Comparison of ENCODE assay signal across 1 cellular context in the genomic region with DNA sequence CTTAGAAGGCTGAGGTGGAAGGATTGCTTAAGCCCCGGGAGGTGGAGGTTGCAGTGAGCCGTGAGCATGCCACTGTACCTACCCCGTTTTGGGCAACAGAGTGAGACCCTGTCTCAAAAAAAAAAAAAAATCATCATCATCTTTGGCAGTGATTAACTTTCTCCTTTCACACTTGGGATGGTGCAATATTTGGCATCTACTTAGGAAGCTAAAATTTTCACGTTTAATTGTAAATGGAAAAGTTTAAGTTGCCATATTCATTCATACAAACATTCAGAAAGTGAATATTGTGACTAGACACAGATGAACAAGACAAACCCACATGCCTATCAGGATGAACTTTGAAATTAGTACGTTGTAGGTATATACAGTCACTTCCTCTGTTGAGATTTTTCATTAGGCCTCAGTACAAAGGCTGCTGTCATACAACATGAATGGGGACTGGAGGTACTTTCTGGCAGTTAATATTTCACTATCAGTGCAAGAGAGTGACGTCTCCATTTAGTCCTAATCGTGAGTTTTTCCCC.
TF ChIP-seq lines count a peak whose summit lies in the region.

No MANE protein-coding gene starts in this region.

TF ChIP-seq in HepG2, 621 proteins besides CTCF, POLR2A, EP300 and RAD21 (continued from another document and continues in another):
- TF ChIP-seq, protein P1, sequence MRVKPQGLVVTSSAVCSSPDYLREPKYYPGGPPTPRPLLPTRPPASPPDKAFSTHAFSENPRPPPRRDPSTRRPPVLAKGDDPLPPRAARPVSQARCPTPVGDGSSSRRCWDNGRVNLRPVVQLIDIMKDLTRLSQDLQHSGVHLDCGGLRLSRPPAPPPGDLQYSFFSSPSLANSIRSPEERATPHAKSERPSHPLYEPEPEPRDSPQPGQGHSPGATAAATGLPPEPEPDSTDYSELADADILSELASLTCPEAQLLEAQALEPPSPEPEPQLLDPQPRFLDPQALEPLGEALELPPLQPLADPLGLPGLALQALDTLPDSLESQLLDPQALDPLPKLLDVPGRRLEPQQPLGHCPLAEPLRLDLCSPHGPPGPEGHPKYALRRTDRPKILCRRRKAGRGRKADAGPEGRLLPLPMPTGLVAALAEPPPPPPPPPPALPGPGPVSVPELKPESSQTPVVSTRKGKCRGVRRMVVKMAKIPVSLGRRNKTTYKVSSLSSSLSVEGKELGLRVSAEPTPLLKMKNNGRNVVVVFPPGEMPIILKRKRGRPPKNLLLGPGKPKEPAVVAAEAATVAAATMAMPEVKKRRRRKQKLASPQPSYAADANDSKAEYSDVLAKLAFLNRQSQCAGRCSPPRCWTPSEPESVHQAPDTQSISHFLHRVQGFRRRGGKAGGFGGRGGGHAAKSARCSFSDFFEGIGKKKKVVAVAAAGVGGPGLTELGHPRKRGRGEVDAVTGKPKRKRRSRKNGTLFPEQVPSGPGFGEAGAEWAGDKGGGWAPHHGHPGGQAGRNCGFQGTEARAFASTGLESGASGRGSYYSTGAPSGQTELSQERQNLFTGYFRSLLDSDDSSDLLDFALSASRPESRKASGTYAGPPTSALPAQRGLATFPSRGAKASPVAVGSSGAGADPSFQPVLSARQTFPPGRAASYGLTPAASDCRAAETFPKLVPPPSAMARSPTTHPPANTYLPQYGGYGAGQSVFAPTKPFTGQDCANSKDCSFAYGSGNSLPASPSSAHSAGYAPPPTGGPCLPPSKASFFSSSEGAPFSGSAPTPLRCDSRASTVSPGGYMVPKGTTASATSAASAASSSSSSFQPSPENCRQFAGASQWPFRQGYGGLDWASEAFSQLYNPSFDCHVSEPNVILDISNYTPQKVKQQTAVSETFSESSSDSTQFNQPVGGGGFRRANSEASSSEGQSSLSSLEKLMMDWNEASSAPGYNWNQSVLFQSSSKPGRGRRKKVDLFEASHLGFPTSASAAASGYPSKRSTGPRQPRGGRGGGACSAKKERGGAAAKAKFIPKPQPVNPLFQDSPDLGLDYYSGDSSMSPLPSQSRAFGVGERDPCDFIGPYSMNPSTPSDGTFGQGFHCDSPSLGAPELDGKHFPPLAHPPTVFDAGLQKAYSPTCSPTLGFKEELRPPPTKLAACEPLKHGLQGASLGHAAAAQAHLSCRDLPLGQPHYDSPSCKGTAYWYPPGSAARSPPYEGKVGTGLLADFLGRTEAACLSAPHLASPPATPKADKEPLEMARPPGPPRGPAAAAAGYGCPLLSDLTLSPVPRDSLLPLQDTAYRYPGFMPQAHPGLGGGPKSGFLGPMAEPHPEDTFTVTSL (CRISPR knock-in tag; IDR thresholded peaks at IDR 0.05; ENCODE audit: borderline replicate concordance): peak; percentile 80; the same call in 1 of the 2 replicates
- no peak for TF ChIP-seq ZNF17 (CRISPR knock-in tag; IDR thresholded peaks at IDR 0.05)
- TF ChIP-seq SNAPC2 (CRISPR knock-in tag; IDR thresholded peaks at IDR 0.05): no peak
- TF ChIP-seq ZNF207 (IDR thresholded peaks at IDR 0.05; ENCODE audit: borderline replicate concordance): no peak
- TF ChIP-seq ZNF326 (CRISPR knock-in tag; IDR thresholded peaks at IDR 0.05; ENCODE audit: borderline replicate concordance): no peak
- TF ChIP-seq KMT2B (CRISPR knock-in tag; IDR thresholded peaks at IDR 0.05): peak; percentile 32; the same call in 1 of the 2 replicates
- TF ChIP-seq THYN1 (CRISPR knock-in tag; IDR thresholded peaks at IDR 0.05; ENCODE audit: borderline replicate concordance, low read depth): no peak
- TF ChIP-seq, protein P2, sequence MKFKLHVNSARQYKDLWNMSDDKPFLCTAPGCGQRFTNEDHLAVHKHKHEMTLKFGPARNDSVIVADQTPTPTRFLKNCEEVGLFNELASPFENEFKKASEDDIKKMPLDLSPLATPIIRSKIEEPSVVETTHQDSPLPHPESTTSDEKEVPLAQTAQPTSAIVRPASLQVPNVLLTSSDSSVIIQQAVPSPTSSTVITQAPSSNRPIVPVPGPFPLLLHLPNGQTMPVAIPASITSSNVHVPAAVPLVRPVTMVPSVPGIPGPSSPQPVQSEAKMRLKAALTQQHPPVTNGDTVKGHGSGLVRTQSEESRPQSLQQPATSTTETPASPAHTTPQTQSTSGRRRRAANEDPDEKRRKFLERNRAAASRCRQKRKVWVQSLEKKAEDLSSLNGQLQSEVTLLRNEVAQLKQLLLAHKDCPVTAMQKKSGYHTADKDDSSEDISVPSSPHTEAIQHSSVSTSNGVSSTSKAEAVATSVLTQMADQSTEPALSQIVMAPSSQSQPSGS (CRISPR knock-in tag; IDR thresholded peaks at IDR 0.05): 0 out of 2 replicates have a peak, but pooled peaks have one; percentile 83
- no peak for TF ChIP-seq FOXO4 (CRISPR knock-in tag; conservative IDR thresholded peaks at IDR 0.05)
- TF ChIP-seq ZNF747 (CRISPR knock-in tag; IDR thresholded peaks at IDR 0.05; ENCODE audit: borderline replicate concordance): peak; percentile 24; the same call in 1 of the 2 replicates
- 0 out of 2 replicates have a peak, but pooled peaks have one; percentile 55 for TF ChIP-seq ESRRA (CRISPR knock-in tag; IDR thresholded peaks at IDR 0.05; ENCODE audit: low read depth)
- no peak for TF ChIP-seq GLMP (CRISPR knock-in tag; IDR thresholded peaks at IDR 0.05; ENCODE audit: borderline replicate concordance)
- 0 out of 2 replicates have a peak, but pooled peaks have one; percentile 52 for TF ChIP-seq ZNF598 (CRISPR knock-in tag; IDR thresholded peaks at IDR 0.05; ENCODE audit: borderline replicate concordance)
- no peak for TF ChIP-seq ZNF350 (CRISPR knock-in tag; IDR thresholded peaks at IDR 0.05; ENCODE audit: borderline replicate concordance, low read depth)
- peak; percentile 94; the same call in 1 of the 2 replicates for TF ChIP-seq ZNF34 (CRISPR knock-in tag; IDR thresholded peaks at IDR 0.05; ENCODE audit: borderline replicate concordance)
- TF ChIP-seq TBL1XR1 (IDR thresholded peaks at IDR 0.05; ENCODE audit: borderline replicate concordance, low read length, partially characterized antibody): no peak
- TF ChIP-seq ZNF7 (CRISPR knock-in tag; IDR thresholded peaks at IDR 0.05): no peak
- TF ChIP-seq ZNF33A (CRISPR knock-in tag; IDR thresholded peaks at IDR 0.05; ENCODE audit: borderline replicate concordance): no peak
- TF ChIP-seq SRSF9 (IDR thresholded peaks at IDR 0.05; ENCODE audit: borderline replicate concordance, insufficient read depth, low read depth, low read length, poor library complexity, severe bottlenecking): no peak
- no peak for TF ChIP-seq ZNF513 (CRISPR knock-in tag; conservative IDR thresholded peaks at IDR 0.05)
- TF ChIP-seq, protein P3, sequence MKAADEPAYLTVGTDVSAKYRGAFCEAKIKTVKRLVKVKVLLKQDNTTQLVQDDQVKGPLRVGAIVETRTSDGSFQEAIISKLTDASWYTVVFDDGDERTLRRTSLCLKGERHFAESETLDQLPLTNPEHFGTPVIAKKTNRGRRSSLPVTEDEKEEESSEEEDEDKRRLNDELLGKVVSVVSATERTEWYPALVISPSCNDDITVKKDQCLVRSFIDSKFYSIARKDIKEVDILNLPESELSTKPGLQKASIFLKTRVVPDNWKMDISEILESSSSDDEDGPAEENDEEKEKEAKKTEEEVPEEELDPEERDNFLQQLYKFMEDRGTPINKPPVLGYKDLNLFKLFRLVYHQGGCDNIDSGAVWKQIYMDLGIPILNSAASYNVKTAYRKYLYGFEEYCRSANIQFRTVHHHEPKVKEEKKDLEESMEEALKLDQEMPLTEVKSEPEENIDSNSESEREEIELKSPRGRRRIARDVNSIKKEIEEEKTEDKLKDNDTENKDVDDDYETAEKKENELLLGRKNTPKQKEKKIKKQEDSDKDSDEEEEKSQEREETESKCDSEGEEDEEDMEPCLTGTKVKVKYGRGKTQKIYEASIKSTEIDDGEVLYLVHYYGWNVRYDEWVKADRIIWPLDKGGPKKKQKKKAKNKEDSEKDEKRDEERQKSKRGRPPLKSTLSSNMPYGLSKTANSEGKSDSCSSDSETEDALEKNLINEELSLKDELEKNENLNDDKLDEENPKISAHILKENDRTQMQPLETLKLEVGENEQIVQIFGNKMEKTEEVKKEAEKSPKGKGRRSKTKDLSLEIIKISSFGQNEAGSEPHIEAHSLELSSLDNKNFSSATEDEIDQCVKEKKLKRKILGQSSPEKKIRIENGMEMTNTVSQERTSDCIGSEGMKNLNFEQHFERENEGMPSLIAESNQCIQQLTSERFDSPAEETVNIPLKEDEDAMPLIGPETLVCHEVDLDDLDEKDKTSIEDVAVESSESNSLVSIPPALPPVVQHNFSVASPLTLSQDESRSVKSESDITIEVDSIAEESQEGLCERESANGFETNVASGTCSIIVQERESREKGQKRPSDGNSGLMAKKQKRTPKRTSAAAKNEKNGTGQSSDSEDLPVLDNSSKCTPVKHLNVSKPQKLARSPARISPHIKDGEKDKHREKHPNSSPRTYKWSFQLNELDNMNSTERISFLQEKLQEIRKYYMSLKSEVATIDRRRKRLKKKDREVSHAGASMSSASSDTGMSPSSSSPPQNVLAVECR (CRISPR knock-in tag; IDR thresholded peaks at IDR 0.05; ENCODE audit: borderline replicate concordance): peak; percentile 63; the same call in 1 of the 2 replicates
- TF ChIP-seq MED13 (CRISPR knock-in tag; IDR thresholded peaks at IDR 0.05): no peak
- peak; percentile 86; the same call in 1 of the 2 replicates for TF ChIP-seq PPARG (CRISPR knock-in tag; conservative IDR thresholded peaks at IDR 0.05)
- no peak for TF ChIP-seq HNRNPL (IDR thresholded peaks at IDR 0.05; ENCODE audit: low read depth, low read length)
- TF ChIP-seq TSC22D2 (CRISPR knock-in tag; IDR thresholded peaks at IDR 0.05; ENCODE audit: borderline replicate concordance): no peak
- TF ChIP-seq ZNF263 (CRISPR knock-in tag; IDR thresholded peaks at IDR 0.05): no peak
- peak; percentile 67; the same call in 1 of the 2 replicates for TF ChIP-seq SRY (CRISPR knock-in tag; IDR thresholded peaks at IDR 0.05)
- no peak for TF ChIP-seq NCOA1 (CRISPR knock-in tag; IDR thresholded peaks at IDR 0.05)
- TF ChIP-seq AGO1 (IDR thresholded peaks at IDR 0.05; ENCODE audit: low read depth, low read length, poor library complexity, severe bottlenecking): no peak
- no peak for TF ChIP-seq ZSCAN31 (CRISPR knock-in tag; IDR thresholded peaks at IDR 0.05; ENCODE audit: low read depth)
- TF ChIP-seq IKZF5 (CRISPR knock-in tag; IDR thresholded peaks at IDR 0.05): peak; percentile 18; the same call in 1 of the 2 replicates
- TF ChIP-seq ZNF501 (CRISPR knock-in tag; IDR thresholded peaks at IDR 0.05): peak; percentile 3; the same call in 1 of the 2 replicates
- TF ChIP-seq NFRKB (IDR thresholded peaks at IDR 0.05): no peak
- TF ChIP-seq ZNF382 (CRISPR knock-in tag; IDR thresholded peaks at IDR 0.05; ENCODE audit: borderline replicate concordance): no peak
- TF ChIP-seq ZNF20 (CRISPR knock-in tag; IDR thresholded peaks at IDR 0.05): no peak
- TF ChIP-seq, protein P4, sequence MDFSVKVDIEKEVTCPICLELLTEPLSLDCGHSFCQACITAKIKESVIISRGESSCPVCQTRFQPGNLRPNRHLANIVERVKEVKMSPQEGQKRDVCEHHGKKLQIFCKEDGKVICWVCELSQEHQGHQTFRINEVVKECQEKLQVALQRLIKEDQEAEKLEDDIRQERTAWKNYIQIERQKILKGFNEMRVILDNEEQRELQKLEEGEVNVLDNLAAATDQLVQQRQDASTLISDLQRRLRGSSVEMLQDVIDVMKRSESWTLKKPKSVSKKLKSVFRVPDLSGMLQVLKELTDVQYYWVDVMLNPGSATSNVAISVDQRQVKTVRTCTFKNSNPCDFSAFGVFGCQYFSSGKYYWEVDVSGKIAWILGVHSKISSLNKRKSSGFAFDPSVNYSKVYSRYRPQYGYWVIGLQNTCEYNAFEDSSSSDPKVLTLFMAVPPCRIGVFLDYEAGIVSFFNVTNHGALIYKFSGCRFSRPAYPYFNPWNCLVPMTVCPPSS (IDR thresholded peaks at IDR 0.05): no peak
- TF ChIP-seq PAX8 (CRISPR knock-in tag; IDR thresholded peaks at IDR 0.05; ENCODE audit: borderline replicate concordance): no peak
- TF ChIP-seq SSRP1 (CRISPR knock-in tag; IDR thresholded peaks at IDR 0.05): no peak; the same call in 1 of the 2 replicates
- TF ChIP-seq ZNF557 (CRISPR knock-in tag; IDR thresholded peaks at IDR 0.05): no peak
- no peak for TF ChIP-seq ZNF570 (CRISPR knock-in tag; IDR thresholded peaks at IDR 0.05; ENCODE audit: borderline replicate concordance)
